In genomic region chr17:67469208-67469980, GRCh38 we compare ENCODE assay signal across 10 cellular contexts.
DNase-seq lines count a peak whose midpoint lies in the region; TF ChIP-seq lines count a peak whose summit lies in the region.
"Had no signal": no experiment of that assay in that cellular context is flagged by ENCODE, and none has a peak within 500 bp of the region (broad histone marks: within the 10 kb centered on the region; RNA-seq: fewer than 3 reads in every experiment).

No MANE protein-coding gene starts in this region.

- CTCF ChIA-PET in HEK293T (lab: Yijun Ruan, JAX): interaction anchor here (0.7 to 1.2 kb wide), 2 partner anchors 13 to 34 kb away, joined by 3 to 4 read pairs; no protein-coding TSS in a partner anchor

- H3K27me3 Mint-ChIP-seq in activated naive CD4-positive, alpha-beta T cell treated with anti-CD3 and anti-CD28 coated beads, Interleukin-2, amount 50 U/mL, for 24 hours: no peaks in the 10 kb centered on the region

- peak overlapping the region; percentile 81 for H3K4me3 Mint-ChIP-seq in activated naive CD4-positive, alpha-beta T cell treated with anti-CD3 and anti-CD28 coated beads, Interleukin-2, amount 50 U/mL, for 24 hours

- H3K27ac Mint-ChIP-seq in activated naive CD4-positive, alpha-beta T cell treated with anti-CD3 and anti-CD28 coated beads, Interleukin-2, amount 50 U/mL, for 24 hours: peak overlapping the region; percentile 85

- POLR2A ChIA-PET in HEK293T (lab: Yijun Ruan, JAX): no interaction called here

- peaks cover 76% of the 10 kb centered on the region for H3K4me1 Mint-ChIP-seq in activated naive CD4-positive, alpha-beta T cell treated with anti-CD3 and anti-CD28 coated beads, Interleukin-2, amount 50 U/mL, for 24 hours

- no peaks in the 10 kb centered on the region for H3K9me3 Mint-ChIP-seq in activated naive CD4-positive, alpha-beta T cell treated with anti-CD3 and anti-CD28 coated beads, Interleukin-2, amount 50 U/mL, for 24 hours

- DNase-seq in NCI-H2227 treated with DMSO at 0.1 percent for 48 hours (lab: John Stamatoyannopoulos, UW) (peak; percentile 30), kidney glomerular epithelial cell (lab: John Stamatoyannopoulos, UW) (peak; percentile 10), HEK293T (ENCODE audit: extremely low spot score) (no peak), NOMO-1 treated with DMSO at 0.1 percent for 48 hours (lab: John Stamatoyannopoulos, UW; ENCODE audit: unreplicated experiment) (no peak), middle frontal gyrus (ENCODE audit: extremely low spot score, low spot score) (no peak), EL (no peak)
- peak; percentile 23 for DNase-seq in stimulated activated naive CD4-positive, alpha-beta T cell treated with Interleukin-2 at 50 U/mL for 16 hours (lab: John Stamatoyannopoulos, UW)
- DNase-seq: adrenal gland, NCI-H1105 had no signal

- H3K36me3 Mint-ChIP-seq in activated naive CD4-positive, alpha-beta T cell treated with anti-CD3 and anti-CD28 coated beads, Interleukin-2, amount 50 U/mL, for 24 hours: no peaks in the 10 kb centered on the region

TF ChIP-seq in HEK293T, 16 proteins besides CTCF, POLR2A, EP300 and RAD21:
- TF ChIP-seq ELF4 (IDR thresholded peaks at IDR 0.05) (no peak), HDGF (IDR thresholded peaks at IDR 0.05; ENCODE audit: borderline replicate concordance) (no peak), FOXK2 (IDR thresholded peaks at IDR 0.05) (no peak), BHLHE40 (IDR thresholded peaks at IDR 0.05; ENCODE audit: borderline replicate concordance) (no peak), PKNOX1 (IDR thresholded peaks at IDR 0.05) (no peak), TARDBP (IDR thresholded peaks at IDR 0.05) (no peak), ZNF384 (IDR thresholded peaks at IDR 0.05) (no peak), CTBP1 (IDR thresholded peaks at IDR 0.05; ENCODE audit: borderline replicate concordance) (no peak), L3MBTL2 (conservative IDR thresholded peaks at IDR 0.05) (no peak), SP1 (IDR thresholded peaks at IDR 0.05) (no peak), NFRKB (IDR thresholded peaks at IDR 0.05) (no peak), SUZ12 (IDR thresholded peaks at IDR 0.05) (no peak), FOXM1 (IDR thresholded peaks at IDR 0.05; ENCODE audit: borderline replicate concordance) (no peak), LEF1 (IDR thresholded peaks at IDR 0.05; ENCODE audit: borderline replicate concordance) (no peak), FOXA1 (IDR thresholded peaks at IDR 0.05) (no peak), ARNT (IDR thresholded peaks at IDR 0.05) (no peak)

Comparison
In these comparisons a context has a peak if more than half of its experiments do, and no peak if none do; other contexts are left out.
1. DNase-seq: peak in NCI-H2227 treated with DMSO at 0.1 percent for 48 hours (single experiment), kidney glomerular epithelial cell (single experiment) and stimulated activated naive CD4-positive, alpha-beta T cell treated with Interleukin-2 at 50 U/mL for 16 hours (single experiment); none in HEK293T (single experiment), NOMO-1 treated with DMSO at 0.1 percent for 48 hours (single experiment), middle frontal gyrus (single experiment) and EL (single experiment).